In genomic region chr7:98599886-98600285, GRCh38 we compare ENCODE assay signal across 10 cellular contexts. TPM values are rescaled to one million over a fixed set of nuclear protein-coding genes. Genes with fewer than 3 reads are reported as not detected.
"Had no signal": no experiment of that assay in that cellular context is flagged by ENCODE, and none has a peak within 500 bp of the region (broad histone marks: within the 10 kb centered on the region; RNA-seq: fewer than 3 reads in every experiment).

No MANE protein-coding gene starts in this region.

- ATAC-seq: HepG2, K562 had no signal

- H3K4me3 ChIP-seq: K562 had no signal

- FAIRE-seq: HepG2, HTR-8/SVneo, K562 had no signal

- H3K27ac ChIP-seq: HL-60 had no signal

- DNase-seq: IMR-90, KBM-7, KG1 had no signal

RNA-seq across cellular contexts. Expression of gene NPTX2, which starts 17.2 kb away (rescaled TPM):
- total RNA-seq: HepG2, HT-29, HT1080 had no signal
- polyA plus RNA-seq: HepG2, IgD-negative memory B cell, K562 had no signal
